1 cellular context compared by ENCODE assay signal in the genomic region with DNA sequence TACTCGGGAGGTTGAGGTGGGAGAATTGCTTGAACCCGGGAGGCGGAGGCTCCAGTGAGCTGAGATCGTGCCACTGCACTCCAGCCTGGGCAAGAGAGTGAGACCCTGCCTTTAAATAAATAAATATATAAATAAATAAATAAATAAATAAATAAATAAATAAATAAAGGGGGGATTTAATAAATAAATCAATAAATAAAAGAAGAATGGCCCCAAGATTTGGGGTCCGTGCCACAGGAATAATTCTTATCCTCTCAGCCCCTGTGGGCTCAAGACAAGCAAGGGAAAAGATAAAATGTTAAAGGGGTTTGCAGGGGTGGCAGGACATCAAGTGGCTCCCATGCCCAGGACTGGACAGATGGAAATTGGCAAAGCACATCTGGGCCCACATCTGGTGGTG.
TF ChIP-seq lines count a peak whose summit lies in the region.

No MANE protein-coding gene starts in this region.

TF ChIP-seq in HEK293, 187 proteins besides CTCF, POLR2A, EP300 and RAD21 (continued from another document):
- TF ChIP-seq SP3 (tag by site-specific recombination; IDR thresholded peaks at IDR 0.05): no peak
- TF ChIP-seq HOXA7 (CRISPR knock-in tag; IDR thresholded peaks at IDR 0.05; ENCODE audit: borderline replicate concordance): no peak
- peak; percentile 45 for TF ChIP-seq ZNF654 (tag by site-specific recombination; IDR thresholded peaks at IDR 0.05; ENCODE audit: low read depth)
- TF ChIP-seq ZNF19 (tag by site-specific recombination; IDR thresholded peaks at IDR 0.05; ENCODE audit: low read depth): 0 out of 2 replicates have a peak, but pooled peaks have one; percentile 45
- TF ChIP-seq, protein P1, sequence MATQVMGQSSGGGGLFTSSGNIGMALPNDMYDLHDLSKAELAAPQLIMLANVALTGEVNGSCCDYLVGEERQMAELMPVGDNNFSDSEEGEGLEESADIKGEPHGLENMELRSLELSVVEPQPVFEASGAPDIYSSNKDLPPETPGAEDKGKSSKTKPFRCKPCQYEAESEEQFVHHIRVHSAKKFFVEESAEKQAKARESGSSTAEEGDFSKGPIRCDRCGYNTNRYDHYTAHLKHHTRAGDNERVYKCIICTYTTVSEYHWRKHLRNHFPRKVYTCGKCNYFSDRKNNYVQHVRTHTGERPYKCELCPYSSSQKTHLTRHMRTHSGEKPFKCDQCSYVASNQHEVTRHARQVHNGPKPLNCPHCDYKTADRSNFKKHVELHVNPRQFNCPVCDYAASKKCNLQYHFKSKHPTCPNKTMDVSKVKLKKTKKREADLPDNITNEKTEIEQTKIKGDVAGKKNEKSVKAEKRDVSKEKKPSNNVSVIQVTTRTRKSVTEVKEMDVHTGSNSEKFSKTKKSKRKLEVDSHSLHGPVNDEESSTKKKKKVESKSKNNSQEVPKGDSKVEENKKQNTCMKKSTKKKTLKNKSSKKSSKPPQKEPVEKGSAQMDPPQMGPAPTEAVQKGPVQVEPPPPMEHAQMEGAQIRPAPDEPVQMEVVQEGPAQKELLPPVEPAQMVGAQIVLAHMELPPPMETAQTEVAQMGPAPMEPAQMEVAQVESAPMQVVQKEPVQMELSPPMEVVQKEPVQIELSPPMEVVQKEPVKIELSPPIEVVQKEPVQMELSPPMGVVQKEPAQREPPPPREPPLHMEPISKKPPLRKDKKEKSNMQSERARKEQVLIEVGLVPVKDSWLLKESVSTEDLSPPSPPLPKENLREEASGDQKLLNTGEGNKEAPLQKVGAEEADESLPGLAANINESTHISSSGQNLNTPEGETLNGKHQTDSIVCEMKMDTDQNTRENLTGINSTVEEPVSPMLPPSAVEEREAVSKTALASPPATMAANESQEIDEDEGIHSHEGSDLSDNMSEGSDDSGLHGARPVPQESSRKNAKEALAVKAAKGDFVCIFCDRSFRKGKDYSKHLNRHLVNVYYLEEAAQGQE (tag by site-specific recombination; IDR thresholded peaks at IDR 0.05): peak; percentile 66; the same call in 1 of the 2 replicates
- no peak for TF ChIP-seq ELK4 (IDR thresholded peaks at IDR 0.05; ENCODE audit: borderline replicate concordance, low read depth, low read length)
- TF ChIP-seq, protein P2, sequence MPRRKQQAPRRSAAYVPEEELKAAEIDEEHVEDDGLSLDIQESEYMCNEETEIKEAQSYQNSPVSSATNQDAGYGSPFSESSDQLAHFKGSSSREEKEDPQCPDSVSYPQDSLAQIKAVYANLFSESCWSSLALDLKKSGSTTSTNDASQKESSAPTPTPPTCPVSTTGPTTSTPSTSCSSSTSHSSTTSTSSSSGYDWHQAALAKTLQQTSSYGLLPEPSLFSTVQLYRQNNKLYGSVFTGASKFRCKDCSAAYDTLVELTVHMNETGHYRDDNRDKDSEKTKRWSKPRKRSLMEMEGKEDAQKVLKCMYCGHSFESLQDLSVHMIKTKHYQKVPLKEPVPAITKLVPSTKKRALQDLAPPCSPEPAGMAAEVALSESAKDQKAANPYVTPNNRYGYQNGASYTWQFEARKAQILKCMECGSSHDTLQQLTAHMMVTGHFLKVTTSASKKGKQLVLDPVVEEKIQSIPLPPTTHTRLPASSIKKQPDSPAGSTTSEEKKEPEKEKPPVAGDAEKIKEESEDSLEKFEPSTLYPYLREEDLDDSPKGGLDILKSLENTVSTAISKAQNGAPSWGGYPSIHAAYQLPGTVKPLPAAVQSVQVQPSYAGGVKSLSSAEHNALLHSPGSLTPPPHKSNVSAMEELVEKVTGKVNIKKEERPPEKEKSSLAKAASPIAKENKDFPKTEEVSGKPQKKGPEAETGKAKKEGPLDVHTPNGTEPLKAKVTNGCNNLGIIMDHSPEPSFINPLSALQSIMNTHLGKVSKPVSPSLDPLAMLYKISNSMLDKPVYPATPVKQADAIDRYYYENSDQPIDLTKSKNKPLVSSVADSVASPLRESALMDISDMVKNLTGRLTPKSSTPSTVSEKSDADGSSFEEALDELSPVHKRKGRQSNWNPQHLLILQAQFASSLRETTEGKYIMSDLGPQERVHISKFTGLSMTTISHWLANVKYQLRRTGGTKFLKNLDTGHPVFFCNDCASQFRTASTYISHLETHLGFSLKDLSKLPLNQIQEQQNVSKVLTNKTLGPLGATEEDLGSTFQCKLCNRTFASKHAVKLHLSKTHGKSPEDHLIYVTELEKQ (tag by site-specific recombination; IDR thresholded peaks at IDR 0.05; ENCODE audit: borderline replicate concordance): no peak; the same call in 1 of the 2 replicates
- no peak for TF ChIP-seq ZIC2 (tag by site-specific recombination; IDR thresholded peaks at IDR 0.05)
- TF ChIP-seq, protein P3, sequence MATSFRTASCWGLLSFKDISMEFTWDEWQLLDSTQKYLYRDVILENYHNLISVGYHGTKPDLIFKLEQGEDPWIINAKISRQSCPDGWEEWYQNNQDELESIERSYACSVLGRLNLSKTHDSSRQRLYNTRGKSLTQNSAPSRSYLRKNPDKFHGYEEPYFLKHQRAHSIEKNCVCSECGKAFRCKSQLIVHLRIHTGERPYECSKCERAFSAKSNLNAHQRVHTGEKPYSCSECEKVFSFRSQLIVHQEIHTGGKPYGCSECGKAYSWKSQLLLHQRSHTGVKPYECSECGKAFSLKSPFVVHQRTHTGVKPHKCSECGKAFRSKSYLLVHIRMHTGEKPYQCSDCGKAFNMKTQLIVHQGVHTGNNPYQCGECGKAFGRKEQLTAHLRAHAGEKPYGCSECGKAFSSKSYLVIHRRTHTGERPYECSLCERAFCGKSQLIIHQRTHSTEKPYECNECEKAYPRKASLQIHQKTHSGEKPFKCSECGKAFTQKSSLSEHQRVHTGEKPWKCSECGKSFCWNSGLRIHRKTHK (tag by site-specific recombination; IDR thresholded peaks at IDR 0.05): no peak
- no peak for TF ChIP-seq MZF1 (tag by site-specific recombination; IDR thresholded peaks at IDR 0.05; ENCODE audit: borderline replicate concordance)
- TF ChIP-seq ZNF394 (tag by site-specific recombination; IDR thresholded peaks at IDR 0.05; ENCODE audit: borderline replicate concordance): peak; percentile 97
- TF ChIP-seq ZNF510 (tag by site-specific recombination; IDR thresholded peaks at IDR 0.05; ENCODE audit: insufficient replicate concordance): peak; percentile 77
- TF ChIP-seq, protein P4, sequence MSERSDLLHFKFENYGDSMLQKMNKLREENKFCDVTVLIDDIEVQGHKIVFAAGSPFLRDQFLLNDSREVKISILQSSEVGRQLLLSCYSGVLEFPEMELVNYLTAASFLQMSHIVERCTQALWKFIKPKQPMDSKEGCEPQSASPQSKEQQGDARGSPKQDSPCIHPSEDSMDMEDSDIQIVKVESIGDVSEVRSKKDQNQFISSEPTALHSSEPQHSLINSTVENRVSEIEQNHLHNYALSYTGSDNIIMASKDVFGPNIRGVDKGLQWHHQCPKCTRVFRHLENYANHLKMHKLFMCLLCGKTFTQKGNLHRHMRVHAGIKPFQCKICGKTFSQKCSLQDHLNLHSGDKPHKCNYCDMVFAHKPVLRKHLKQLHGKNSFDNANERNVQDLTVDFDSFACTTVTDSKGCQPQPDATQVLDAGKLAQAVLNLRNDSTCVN (tag by site-specific recombination; optimal IDR thresholded peaks at IDR 0.05): no peak
- no peak for TF ChIP-seq ZNF600 (tag by site-specific recombination; IDR thresholded peaks at IDR 0.05)
- no peak for TF ChIP-seq ZNF626 (tag by site-specific recombination; IDR thresholded peaks at IDR 0.05)
- no peak for TF ChIP-seq ZNF501 (tag by site-specific recombination; IDR thresholded peaks at IDR 0.05)
- TF ChIP-seq ZSCAN18 (tag by site-specific recombination; IDR thresholded peaks at IDR 0.05): no peak
